ENCODE assay signal across 14 cellular contexts in genomic region chr3:27623085-27623753, GRCh38.
DNase-seq lines count a peak whose midpoint lies in the region; ATAC-seq and TF ChIP-seq lines count a peak whose summit lies in the region.
"Had no signal": no experiment of that assay in that cellular context is flagged by ENCODE, and none has a peak within 500 bp of the region (broad histone marks: within the 10 kb centered on the region; RNA-seq: fewer than 3 reads in every experiment).

No MANE protein-coding gene starts in this region.

- peaks cover 0 to 19% of the 10 kb centered on the region in 2 donors for H3K4me1 ChIP-seq in left lung
- H3K4me1 ChIP-seq in thoracic aorta (ENCODE audit: control insufficient read depth in 1 of 2, low read depth in 2 of 2) = peaks cover 12 to 38% of the 10 kb centered on the region in 2 donors

- H3K4me3 ChIP-seq in coronary artery (no peak overlapping the region), left lung (no peak overlapping the region), thoracic aorta (no peak overlapping the region)

- no peak for TF ChIP-seq CTCF in coronary artery (IDR thresholded peaks at IDR 0.05)
- TF ChIP-seq CTCF in left lung (IDR thresholded peaks at IDR 0.05) = no peak
- no peak for TF ChIP-seq CTCF in thoracic aorta (IDR thresholded peaks at IDR 0.05)

- H3K27me3 ChIP-seq in left lung (no peaks in the 10 kb centered on the region), thoracic aorta (replicated peaks; ENCODE audit: insufficient read depth) (no peaks in the 10 kb centered on the region)

- ATAC-seq in left lung (peak; percentile 93), thoracic aorta (ENCODE audit: insufficient number of reproducible peaks, low FRiP score, low read depth) (peak; percentile 94), HG03280 (IDR thresholded peaks at IDR 0.05; ENCODE audit: unreplicated experiment) (no peak)
- ATAC-seq: naive thymus-derived CD8-positive, alpha-beta T cell had no signal

- intact Hi-C loops in left lung (cut with DNase I) = no loop called here

- no peaks in the 10 kb centered on the region for H3K36me3 ChIP-seq in left lung
- H3K36me3 ChIP-seq in thoracic aorta = no peaks in the 10 kb centered on the region

- H3K27ac ChIP-seq in coronary artery = peak overlapping the region; percentile 62 to 67
- peak overlapping the region; percentile 45 to 75 for H3K27ac ChIP-seq in left lung
- peak overlapping the region; percentile 65 to 71 for H3K27ac ChIP-seq in thoracic aorta

- DNase-seq in NCI-H345 (lab: John Stamatoyannopoulos, UW) (peak; percentile 3), NCI-H345 treated with DMSO at 0.1 percent for 48 hours (lab: John Stamatoyannopoulos, UW; ENCODE audit: unreplicated experiment) (no peak), coronary artery (ENCODE audit: low spot score) (peak; percentile 61), left lung (no peak), thoracic aorta (ENCODE audit: low spot score) (peak; percentile 23), pons (ENCODE audit: low spot score) (no peak)
- no peak for DNase-seq in activated naive CD4-positive, alpha-beta T cell treated with Interleukin-2 at 50 U/mL for 16 hours
- DNase-seq: activated CD4-positive, alpha-beta T cell treated with anti-CD3 and anti-CD28 coated beads for 1 hour; activated T-cell treated with anti-CD3 and anti-CD28 coated beads, Interleukin-2, amount 50 U/mL, for 72 hours; anterior cingulate cortex; DMS79; naive thymus-derived CD8-positive, alpha-beta T cell; NCI-H1436 had no signal

- H3K9me3 ChIP-seq in left lung (no peaks in the 10 kb centered on the region), thoracic aorta (no peaks in the 10 kb centered on the region)

Comparison
In these comparisons a context has a peak if more than half of its experiments do, and no peak if none do; other contexts are left out.
1. DNase-seq: peak in NCI-H345 (single experiment), coronary artery (single experiment) and thoracic aorta (single experiment); none in NCI-H345 treated with DMSO at 0.1 percent for 48 hours (single experiment), left lung (0 of 2), pons (single experiment) and activated naive CD4-positive, alpha-beta T cell treated with Interleukin-2 at 50 U/mL for 16 hours (single experiment).
2. Peak in every context shown above with its lines, with median percentiles within 50 percentile points of each other: H3K27ac ChIP-seq.